In genomic region chr1:230308039-230308438, GRCh38 we compare ENCODE assay signal across 10 cellular contexts.
DNase-seq lines count a peak whose midpoint lies in the region; ATAC-seq, FAIRE-seq and TF ChIP-seq lines count a peak whose summit lies in the region.
"Had no signal": no experiment of that assay in that cellular context is flagged by ENCODE, and none has a peak within 500 bp of the region (broad histone marks: within the 10 kb centered on the region; RNA-seq: fewer than 3 reads in every experiment).

No MANE protein-coding gene starts in this region.

- H3K36me3 ChIP-seq in SK-N-SH (replicated peaks in 1 of 2; ENCODE audit: control insufficient read depth in 1 of 2, insufficient read depth in 2 of 2, low read length in 1 of 2) (no peaks in the 10 kb centered on the region), gastroesophageal sphincter (no peaks in the 10 kb centered on the region), small intestine (ENCODE audit: control insufficient read depth in 2 of 2, insufficient read depth in 2 of 2, low read length in 2 of 2) (no peaks in the 10 kb centered on the region), esophagus squamous epithelium (no peaks in the 10 kb centered on the region)

- H2AFZ ChIP-seq in SK-N-SH (ENCODE audit: low read depth), result no peak overlapping the region

- no peaks in the 10 kb centered on the region for H3K79me2 ChIP-seq in SK-N-SH (ENCODE audit: insufficient read depth)

- WGBS in SK-N-SH (ENCODE audit: low lambda C conversion rate), result 73% methylated on average over 8 of the region's 8 CpGs
- 44% methylated on average over 4 of the region's 8 CpGs; no CpG with 5 or more reads in 1 of the 2 donors for WGBS in gastroesophageal sphincter (ENCODE audit: low coverage in 1 of 2), 2 donors
- 53 to 76% (median 66%) methylated on average over 8 of the region's 8 CpGs for WGBS in small intestine, 3 donors
- 55 to 73% methylated on average over 7 of the region's 8 CpGs for WGBS in esophagus squamous epithelium, 2 donors

- no peak for TF ChIP-seq EP300 in SK-N-SH (IDR thresholded peaks at IDR 0.05; ENCODE audit: borderline replicate concordance in 1 of 2, low read depth in 1 of 2, low read length in 1 of 2)
- no peak for TF ChIP-seq EP300 in gastroesophageal sphincter (IDR thresholded peaks at IDR 0.05)

- POLR2A ChIA-PET in SK-N-SH (lab: Yijun Ruan, JAX), result no interaction called here
- POLR2A ChIA-PET in activated CD8-positive, alpha-beta T cell treated with anti-CD3 and anti-CD28 coated beads for 36 hours (lab: Charles Lee), result no interaction called here
- POLR2A ChIA-PET in T-cell (lab: Charles Lee), result no interaction called here

- H3K27ac Mint-ChIP-seq in activated CD8-positive, alpha-beta T cell treated with anti-CD3 and anti-CD28 coated beads for 36 hours, result no peak overlapping the region
- H3K27ac Mint-ChIP-seq in T-cell, result no peak overlapping the region
- H3K27ac Mint-ChIP-seq: activated T-helper 1 cell treated with anti-CD3 and anti-CD28 coated beads, Interleukin-12 subunit alpha, Interleukin-12 subunit beta, Interleukin-2, Interleukin-4 antibody, amounts not matched to agents 30 ng/mL and 10 ng/mL and 1 ng/mL, durations not matched to agents 14 hours and 24 hours and 36 hours had no signal

- H3K4me1 ChIP-seq in SK-N-SH (ENCODE audit: control insufficient read depth in 1 of 2, insufficient read depth in 2 of 2, low read depth in 1 of 2, low read length in 1 of 2) (peaks cover 0 to 9% of the 10 kb centered on the region in 2 experiments; a peak in 2 of 4 replicates), gastroesophageal sphincter (peaks cover 0 to 15% (median 0%) of the 10 kb centered on the region in 3 donors), small intestine (ENCODE audit: control insufficient read depth in 2 of 2, insufficient read depth in 1 of 2, low read depth in 1 of 2, low read length in 1 of 2) (peaks cover 0 to 3% of the 10 kb centered on the region in 2 donors), esophagus squamous epithelium (peaks cover 3 to 20% (median 19%) of the 10 kb centered on the region in 3 donors)

- no peaks in the 10 kb centered on the region for H3K36me3 Mint-ChIP-seq in activated CD8-positive, alpha-beta T cell treated with anti-CD3 and anti-CD28 coated beads for 36 hours (ENCODE audit: low read depth)
- H3K36me3 Mint-ChIP-seq in T-cell, result no peaks in the 10 kb centered on the region

- no peak overlapping the region for H3K4me3 Mint-ChIP-seq in activated CD8-positive, alpha-beta T cell treated with anti-CD3 and anti-CD28 coated beads for 36 hours
- H3K4me3 Mint-ChIP-seq in T-cell, result no peak overlapping the region
- H3K4me3 Mint-ChIP-seq: activated T-helper 1 cell treated with anti-CD3 and anti-CD28 coated beads, Interleukin-12 subunit alpha, Interleukin-12 subunit beta, Interleukin-2, Interleukin-4 antibody, amounts not matched to agents 30 ng/mL and 10 ng/mL and 1 ng/mL, durations not matched to agents 14 hours and 24 hours and 36 hours had no signal

- intact Hi-C loops in activated CD8-positive, alpha-beta T cell treated with anti-CD3 and anti-CD28 coated beads for 36 hours (cut with micrococcal nuclease), result no loop called here
- intact Hi-C loops in esophagus squamous epithelium (cut with DNase I), result no loop called here

- DNase-seq in HFF-Myc (ENCODE audit: extremely low read depth, low read depth) (peak; percentile 27), SK-N-SH (no peak), small intestine (peak; percentile 90), T-cell (no peak), esophagus squamous epithelium (lab: John Stamatoyannopoulos, UW) (no peak)
- DNase-seq in activated CD8-positive, alpha-beta T cell treated with anti-CD3 and anti-CD28 coated beads for 36 hours, result no peak

- no peaks in the 10 kb centered on the region for H4K20me1 ChIP-seq in SK-N-SH (ENCODE audit: insufficient read depth)

- no peak for TF ChIP-seq RAD21 in SK-N-SH (IDR thresholded peaks at IDR 0.05; ENCODE audit: low read length)

- H3K9me3 ChIP-seq in SK-N-SH (no peaks in the 10 kb centered on the region), gastroesophageal sphincter (no peaks in the 10 kb centered on the region), small intestine (ENCODE audit: control insufficient read depth, low read depth) (no peaks in the 10 kb centered on the region), esophagus squamous epithelium (no peaks in the 10 kb centered on the region)

- H3K27ac ChIP-seq in SK-N-SH (ENCODE audit: low read depth in 2 of 2, low read length in 1 of 2) (no peak overlapping the region), gastroesophageal sphincter (no peak overlapping the region), small intestine (ENCODE audit: low read depth in 1 of 2, low read length in 1 of 2) (no peak overlapping the region), esophagus squamous epithelium (no peak overlapping the region)

- H3K4me1 Mint-ChIP-seq in activated CD8-positive, alpha-beta T cell treated with anti-CD3 and anti-CD28 coated beads for 36 hours (ENCODE audit: low read depth), result peaks cover 17% of the 10 kb centered on the region
- H3K4me1 Mint-ChIP-seq in T-cell, result peaks cover 5 to 6% (median 6%) of the 10 kb centered on the region in 3 donors

- H3K9ac ChIP-seq in SK-N-SH, result no peak overlapping the region

- H3K9me3 Mint-ChIP-seq in activated CD8-positive, alpha-beta T cell treated with anti-CD3 and anti-CD28 coated beads for 36 hours, result no peaks in the 10 kb centered on the region
- H3K9me3 Mint-ChIP-seq in T-cell, result no peaks in the 10 kb centered on the region
- H3K9me3 Mint-ChIP-seq: activated T-helper 1 cell treated with anti-CD3 and anti-CD28 coated beads, Interleukin-12 subunit alpha, Interleukin-12 subunit beta, Interleukin-2, Interleukin-4 antibody, amounts not matched to agents 30 ng/mL and 10 ng/mL and 1 ng/mL, durations not matched to agents 14 hours and 24 hours and 36 hours had no signal

- H3K27me3 ChIP-seq in SK-N-SH (ENCODE audit: insufficient read depth), result no peaks in the 10 kb centered on the region
- H3K27me3 ChIP-seq in gastroesophageal sphincter, result no peaks in the 10 kb centered on the region
- H3K27me3 ChIP-seq in small intestine (ENCODE audit: control insufficient read depth in 2 of 2, insufficient read depth in 2 of 2, low read length in 2 of 2), result no peaks in the 10 kb centered on the region
- H3K27me3 ChIP-seq in esophagus squamous epithelium, result peaks cover 0 to 4% (median 0%) of the 10 kb centered on the region in 4 donors

- ATAC-seq in gastroesophageal sphincter (peak; percentile 64), T-cell (replicated peaks in 1 of 4) (no peak), GM21528 (IDR thresholded peaks at IDR 0.05; ENCODE audit: low FRiP score, unreplicated experiment) (no peak)
- ATAC-seq in activated CD8-positive, alpha-beta T cell treated with anti-CD3 and anti-CD28 coated beads for 36 hours, result no peak

- H3K27me3 Mint-ChIP-seq in activated CD8-positive, alpha-beta T cell treated with anti-CD3 and anti-CD28 coated beads for 36 hours, result peaks cover 3% of the 10 kb centered on the region
- peaks cover 3 to 5% of the 10 kb centered on the region in 2 donors for H3K27me3 Mint-ChIP-seq in T-cell

- no peaks in the 10 kb centered on the region for H3K9me2 ChIP-seq in SK-N-SH

- H3F3A ChIP-seq in SK-N-SH (replicated peaks; ENCODE audit: insufficient read depth), result no peaks in the 10 kb centered on the region

- TF ChIP-seq CTCF in HFF-Myc (IDR thresholded peaks at IDR 0.05; ENCODE audit: low read depth, low read length, missing control alignments) (no peak), SK-N-SH (IDR thresholded peaks at IDR 0.05) (no peak), gastroesophageal sphincter (IDR thresholded peaks at IDR 0.05) (no peak), esophagus squamous epithelium (IDR thresholded peaks at IDR 0.05) (no peak)
- no peak for TF ChIP-seq CTCF in activated CD8-positive, alpha-beta T cell treated with anti-CD3 and anti-CD28 coated beads for 36 hours (IDR thresholded peaks at IDR 0.05)

- CTCF ChIA-PET in SK-N-SH (lab: Yijun Ruan, JAX) (interaction anchor here (1.4 to 2.8 kb wide), 2 partner anchors 16 to 646 kb away, joined by 3 to 12 read pairs; no protein-coding TSS in a partner anchor), T-cell (lab: Charles Lee) (no interaction called here)
- CTCF ChIA-PET in activated CD8-positive, alpha-beta T cell treated with anti-CD3 and anti-CD28 coated beads for 36 hours (lab: Charles Lee), result interaction anchor here (3.2 kb wide), 1 partner anchor 648 kb away, joined by 14 read pairs; no protein-coding TSS in a partner anchor

- TF ChIP-seq POLR2A in gastroesophageal sphincter (IDR thresholded peaks at IDR 0.05) (no peak), esophagus squamous epithelium (IDR thresholded peaks at IDR 0.05) (no peak)

- no peak overlapping the region for H3K4me3 ChIP-seq in HFF-Myc (replicated peaks; ENCODE audit: low read depth, low read length)
- H3K4me3 ChIP-seq in SK-N-SH (ENCODE audit: low read depth in 2 of 2, low read length in 1 of 2), result no peak overlapping the region
- no peak overlapping the region for H3K4me3 ChIP-seq in gastroesophageal sphincter
- H3K4me3 ChIP-seq in small intestine (ENCODE audit: low read depth in 1 of 2, low read length in 2 of 2), result no peak overlapping the region
- H3K4me3 ChIP-seq in esophagus squamous epithelium, result no peak overlapping the region

- FAIRE-seq in small intestine (lab: Jason Lieb, UNC), result no peak
- FAIRE-seq: GM12891 had no signal

- no peak overlapping the region for H3K4me2 ChIP-seq in SK-N-SH

TF ChIP-seq in SK-N-SH, 30 proteins besides CTCF, POLR2A, EP300 and RAD21:
- TF ChIP-seq TCF12 (IDR thresholded peaks at IDR 0.05) (peak; percentile 29; the same call in 1 of the 2 replicates), NFIC (IDR thresholded peaks at IDR 0.05; ENCODE audit: borderline replicate concordance) (peak; percentile 90), FOSL2 (IDR thresholded peaks at IDR 0.05; ENCODE audit: borderline replicate concordance, low read depth) (peak; percentile 42; the same call in 1 of the 2 replicates), RXRA (IDR thresholded peaks at IDR 0.05; ENCODE audit: borderline replicate concordance, low read depth) (no peak)

Comparison
In these comparisons a context has a peak if more than half of its experiments do, and no peak if none do; other contexts are left out.
1. DNase-seq: peak in HFF-Myc (single experiment) and small intestine (single experiment); none in SK-N-SH (single experiment), activated CD8-positive, alpha-beta T cell treated with anti-CD3 and anti-CD28 coated beads for 36 hours (single experiment), T-cell (0 of 34) and esophagus squamous epithelium (single experiment).
2. CTCF ChIA-PET loops: an anchor here in SK-N-SH (1.4 to 2.8 kb wide) and activated CD8-positive, alpha-beta T cell treated with anti-CD3 and anti-CD28 coated beads for 36 hours (3.2 kb wide); none called in T-cell.